Comparison of ENCODE assay signal across 15 cellular contexts in the genomic region with DNA sequence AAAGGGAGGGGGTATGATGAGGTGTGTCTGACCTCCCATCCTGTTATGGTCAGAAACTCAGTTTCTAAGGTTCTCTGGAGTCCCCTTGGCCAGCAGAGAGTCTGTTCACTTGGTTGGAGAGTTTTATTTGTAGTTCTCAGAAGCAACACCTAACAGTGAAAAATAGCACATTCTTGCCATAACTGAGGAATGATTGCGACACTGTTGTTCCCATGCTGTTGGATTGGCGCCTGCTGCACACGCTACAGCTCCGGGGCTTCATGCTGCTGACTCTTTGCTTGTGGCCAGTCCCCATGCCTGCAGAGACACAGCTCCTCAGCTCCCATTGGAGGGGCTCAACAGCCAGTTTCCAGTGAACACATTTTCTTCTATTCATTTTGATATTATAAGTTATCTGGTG. TPM values are rescaled to one million over a fixed set of nuclear protein-coding genes. Genes with fewer than 3 reads are reported as not detected.
A peak's percentile ranks its signal among the peaks of the same experiment; 100 is the strongest.
DNase-seq lines count a peak whose midpoint lies in the region; ATAC-seq, FAIRE-seq and TF ChIP-seq lines count a peak whose summit lies in the region.
"Had no signal": no experiment of that assay in that cellular context is flagged by ENCODE, and none has a peak within 500 bp of the region (broad histone marks: within the 10 kb centered on the region; RNA-seq: fewer than 3 reads in every experiment).

No MANE protein-coding gene starts in this region.

- peaks cover 13% of the 10 kb centered on the region for H3F3A ChIP-seq in neural progenitor cell (ENCODE audit: low read depth)

- no peaks in the 10 kb centered on the region for H3K27me3 Mint-ChIP-seq in neural progenitor cell (ENCODE audit: insufficient read depth, low read depth)
- no peaks in the 10 kb centered on the region for H3K27me3 Mint-ChIP-seq in activated T-cell treated with anti-CD3 and anti-CD28 coated beads, Interleukin-2, amount 50 U/mL, for 24 hours
- H3K27me3 Mint-ChIP-seq: memory B cell had no signal

- no peak overlapping the region for H3K27ac Mint-ChIP-seq in neural progenitor cell
- H3K27ac Mint-ChIP-seq in activated T-cell treated with anti-CD3 and anti-CD28 coated beads, Interleukin-2, amount 50 U/mL, for 24 hours, result no peak overlapping the region
- H3K27ac Mint-ChIP-seq: memory B cell had no signal

- no peak for TF ChIP-seq CTCF in neural progenitor cell (IDR thresholded peaks at IDR 0.05)

- peaks cover 13% of the 10 kb centered on the region for H3K4me1 Mint-ChIP-seq in neural progenitor cell
- H3K4me1 Mint-ChIP-seq in activated T-cell treated with anti-CD3 and anti-CD28 coated beads, Interleukin-2, amount 50 U/mL, for 24 hours (ENCODE audit: low read depth), result no peaks in the 10 kb centered on the region
- H3K4me1 Mint-ChIP-seq: memory B cell had no signal

- H3K4me2 ChIP-seq in neural progenitor cell, result peak overlapping the region; percentile 20

- H4K20me1 ChIP-seq in neural progenitor cell (ENCODE audit: low read depth), result no peaks in the 10 kb centered on the region

- H3K27ac ChIP-seq in ACC112 (ENCODE audit: low read depth, low read length) (0 out of 2 replicates have a peak overlapping the region, but pooled peaks have one; percentile 1), neural progenitor cell (peak overlapping the region; percentile 64)
- H3K27ac ChIP-seq: HL-60, thyroid gland had no signal

- no peak overlapping the region for H2AFZ ChIP-seq in ACC112 (ENCODE audit: low read length, unreplicated experiment)
- H2AFZ ChIP-seq in neural progenitor cell (replicated peaks), result no peak overlapping the region

- H3K4me1 ChIP-seq in ACC112 (ENCODE audit: control insufficient read depth, insufficient read depth, low read length, unreplicated experiment) (peaks cover 11% of the 10 kb centered on the region), neural progenitor cell (peaks cover 19% of the 10 kb centered on the region)
- H3K4me1 ChIP-seq: BE2C, thyroid gland had no signal

- DNase-seq in MG63 (peak; percentile 10), fibroblast of peridontal ligament (ENCODE audit: extremely low read depth) (peak; percentile 61), neural progenitor cell (ENCODE audit: low spot score) (no peak), frontal cortex (ENCODE audit: low spot score in 2 of 2) (no peak)
- DNase-seq in activated T-cell treated with anti-CD3 and anti-CD28 coated beads, Interleukin-2, amount 50 U/mL, for 24 hours, result no peak
- DNase-seq: BE2C; effector CD8-positive, alpha-beta T cell; NCI-H345; stimulated activated CD4-positive, alpha-beta T cell treated with anti-CD3 and anti-CD28 coated beads, Interleukin-1b, Interleukin-23, amount 100 ng/mL, for 48 hours had no signal

- H3K36me3 ChIP-seq in ACC112 (ENCODE audit: insufficient read depth, low read length) (0 out of 2 replicates have a peak, but pooled peaks cover 5% of the 10 kb centered on the region), MG63 (no peaks in the 10 kb centered on the region), neural progenitor cell (peaks cover 6% of the 10 kb centered on the region)
- H3K36me3 ChIP-seq: BE2C, thyroid gland had no signal

- H3K9me3 ChIP-seq in MG63, result no peaks in the 10 kb centered on the region
- no peaks in the 10 kb centered on the region for H3K9me3 ChIP-seq in neural progenitor cell (ENCODE audit: low read depth)
- H3K9me3 ChIP-seq: BE2C, thyroid gland had no signal

- H3K4me3 Mint-ChIP-seq in neural progenitor cell, result no peak overlapping the region
- no peak overlapping the region for H3K4me3 Mint-ChIP-seq in activated T-cell treated with anti-CD3 and anti-CD28 coated beads, Interleukin-2, amount 50 U/mL, for 24 hours
- H3K4me3 Mint-ChIP-seq: memory B cell had no signal

- FAIRE-seq in frontal cortex (lab: Jason Lieb, UNC), result no peak

- H3K27me3 ChIP-seq in ACC112 (ENCODE audit: insufficient read depth, low read length), result no peaks in the 10 kb centered on the region
- no peaks in the 10 kb centered on the region for H3K27me3 ChIP-seq in MG63
- no peaks in the 10 kb centered on the region for H3K27me3 ChIP-seq in neural progenitor cell
- H3K27me3 ChIP-seq: BE2C, thyroid gland had no signal

- H3K4me3 ChIP-seq in ACC112 (ENCODE audit: low read depth, low read length) (no peak overlapping the region), MG63 (no peak overlapping the region), neural progenitor cell (no peak overlapping the region)
- H3K4me3 ChIP-seq: thyroid gland had no signal

- H3K79me2 ChIP-seq in ACC112 (ENCODE audit: control insufficient read depth, insufficient read depth, low read length, unreplicated experiment) (no peaks in the 10 kb centered on the region), neural progenitor cell (ENCODE audit: low read depth) (no peaks in the 10 kb centered on the region)

- peaks cover 6% of the 10 kb centered on the region for H3K9me3 Mint-ChIP-seq in neural progenitor cell
- peaks cover 4% of the 10 kb centered on the region for H3K9me3 Mint-ChIP-seq in activated T-cell treated with anti-CD3 and anti-CD28 coated beads, Interleukin-2, amount 50 U/mL, for 24 hours

- ATAC-seq in GM18868 (IDR thresholded peaks at IDR 0.05; ENCODE audit: unreplicated experiment) (no peak), HG03159 (IDR thresholded peaks at IDR 0.05; ENCODE audit: unreplicated experiment) (no peak)

- peaks cover 41% of the 10 kb centered on the region for H3K36me3 Mint-ChIP-seq in neural progenitor cell
- peaks cover 80% of the 10 kb centered on the region for H3K36me3 Mint-ChIP-seq in activated T-cell treated with anti-CD3 and anti-CD28 coated beads, Interleukin-2, amount 50 U/mL, for 24 hours (ENCODE audit: low read depth)

- no peak overlapping the region for H3K9ac ChIP-seq in neural progenitor cell

RNA-seq across cellular contexts. Expression of gene TPGS2, which starts 42.1 kb away (rescaled TPM):
- total RNA-seq in MG63 (2014; rRNA removed; shearing (Covaris generic); ENCODE audit: low replicate concordance), result 127 and 137 TPM in 2 replicates
- total RNA-seq in neural progenitor cell (ENCODE audit: low replicate concordance) (262 and 301 TPM in 2 replicates), frontal cortex (93.8 TPM)

RNA-seq across cellular contexts. Expression of gene KIAA1328, which starts 42.2 kb away (rescaled TPM):
- total RNA-seq in MG63 (2014; rRNA removed; shearing (Covaris generic); ENCODE audit: low replicate concordance), result 1.8 and 2.4 TPM in 2 replicates
- total RNA-seq in neural progenitor cell (ENCODE audit: low replicate concordance), result 11.5 and 15.0 TPM in 2 replicates
- total RNA-seq in frontal cortex, result 20.4 TPM

Comparison
In these comparisons a context has a peak if more than half of its experiments do, and no peak if none do; other contexts are left out.
1. DNase-seq: peak in MG63 (single experiment) and fibroblast of peridontal ligament (single experiment); none in neural progenitor cell (single experiment), activated T-cell treated with anti-CD3 and anti-CD28 coated beads, Interleukin-2, amount 50 U/mL, for 24 hours (single experiment) and frontal cortex (0 of 2).